In genomic region chr4:128287871-128288688, GRCh38 we compare ENCODE assay signal across 1 cellular context.
TF ChIP-seq lines count a peak whose summit lies in the region.

No MANE protein-coding gene starts in this region.

TF ChIP-seq in HepG2, 621 proteins besides CTCF, POLR2A, EP300 and RAD21 (continued from another document and continues in another):
- TF ChIP-seq ZNF318 (CRISPR knock-in tag; IDR thresholded peaks at IDR 0.05) (peak; percentile 96), EHMT2 (IDR thresholded peaks at IDR 0.05; ENCODE audit: borderline replicate concordance, low read depth, low read length) (peak; percentile 65; the same call in 1 of the 2 replicates), STAG1 (CRISPR knock-in tag; IDR thresholded peaks at IDR 0.05) (no peak), CBFB (CRISPR knock-in tag; IDR thresholded peaks at IDR 0.05) (peak; percentile 93), IRF9 (CRISPR knock-in tag; IDR thresholded peaks at IDR 0.05; ENCODE audit: borderline replicate concordance) (peak; percentile 97), ZNF234 (CRISPR knock-in tag; conservative IDR thresholded peaks at IDR 0.05) (peak; percentile 94), ZNF335 (CRISPR knock-in tag; IDR thresholded peaks at IDR 0.05) (peak; percentile 85), ZNF552 (CRISPR knock-in tag; IDR thresholded peaks at IDR 0.05; ENCODE audit: borderline replicate concordance) (peak; percentile 98), SRY (CRISPR knock-in tag; IDR thresholded peaks at IDR 0.05) (peak; percentile 90), JUNB (CRISPR knock-in tag; IDR thresholded peaks at IDR 0.05; ENCODE audit: borderline replicate concordance) (peak; percentile 88), ATAD3A (CRISPR knock-in tag; IDR thresholded peaks at IDR 0.05) (peak; percentile 65; the same call in 1 of the 2 replicates), ZNF619 (CRISPR knock-in tag; IDR thresholded peaks at IDR 0.05) (peak; percentile 95), ZNF18 (CRISPR knock-in tag; IDR thresholded peaks at IDR 0.05; ENCODE audit: insufficient replicate concordance) (peak; percentile 95), ZNF350 (CRISPR knock-in tag; IDR thresholded peaks at IDR 0.05; ENCODE audit: borderline replicate concordance, low read depth) (peak; percentile 99), ZNF354B (CRISPR knock-in tag; IDR thresholded peaks at IDR 0.05) (0 out of 2 replicates have a peak, but pooled peaks have one; percentile 53), MTF1 (CRISPR knock-in tag; IDR thresholded peaks at IDR 0.05) (peak; percentile 69; the same call in 1 of the 2 replicates), ZNF501 (CRISPR knock-in tag; IDR thresholded peaks at IDR 0.05) (peak; percentile 99), PRDM15 (CRISPR knock-in tag; IDR thresholded peaks at IDR 0.05) (peak; percentile 80), ZNF503 (CRISPR knock-in tag; IDR thresholded peaks at IDR 0.05) (peak; percentile 72), ATM (IDR thresholded peaks at IDR 0.05; ENCODE audit: borderline replicate concordance) (no peak), SNAPC4 (CRISPR knock-in tag; IDR thresholded peaks at IDR 0.05) (peak; percentile 93), ZNF512B (CRISPR knock-in tag; IDR thresholded peaks at IDR 0.05; ENCODE audit: borderline replicate concordance) (peak; percentile 87; the same call in 1 of the 2 replicates), SP4 (CRISPR knock-in tag; IDR thresholded peaks at IDR 0.05) (peak; percentile 91), PCBP1 (IDR thresholded peaks at IDR 0.05; ENCODE audit: borderline replicate concordance, low read depth, low read length) (peak; percentile 65; the same call in 1 of the 2 replicates), ELF4 (CRISPR knock-in tag; IDR thresholded peaks at IDR 0.05; ENCODE audit: borderline replicate concordance) (no peak), CEBPG (CRISPR knock-in tag; IDR thresholded peaks at IDR 0.05) (peak; percentile 62; the same call in 1 of the 2 replicates), HMG20B (CRISPR knock-in tag; conservative IDR thresholded peaks at IDR 0.05) (peak; percentile 72; the same call in 1 of the 2 replicates), CEBPB (IDR thresholded peaks at IDR 0.05; ENCODE audit: borderline replicate concordance, low read depth, low read length) (no peak)
